In genomic region chr11:69882270-69882608, GRCh38 we compare ENCODE assay signal across 26 cellular contexts.
"Had no signal": no experiment of that assay in that cellular context is flagged by ENCODE, and none has a peak within 500 bp of the region (broad histone marks: within the 10 kb centered on the region; RNA-seq: fewer than 3 reads in every experiment).

No MANE protein-coding gene starts in this region.

- H3K4me3 Mint-ChIP-seq: activated CD4-positive, alpha-beta memory T cell treated with anti-CD3 and anti-CD28 coated beads, Interleukin-2, amount 10 ng/mL, durations not matched to agents 7 days and 5 days; activated CD4-positive, alpha-beta T cell treated with anti-CD3 and anti-CD28 coated beads for 36 hours; activated naive CD4-positive, alpha-beta T cell treated with anti-CD3 and anti-CD28 coated beads for 36 hours; activated naive CD8-positive, alpha-beta T cell; activated T-helper 17 cell treated with anti-CD3 and anti-CD28 coated beads, Interleukin-2, amount 50 U/mL, for 72 hours; T-cell had no signal

- H3K4me1 Mint-ChIP-seq: activated CD4-positive, alpha-beta memory T cell treated with anti-CD3 and anti-CD28 coated beads, Interleukin-2, amount 10 ng/mL, durations not matched to agents 7 days and 5 days; activated CD4-positive, alpha-beta T cell treated with anti-CD3 and anti-CD28 coated beads for 36 hours; activated T-helper 17 cell treated with anti-CD3 and anti-CD28 coated beads, Interleukin-2, amount 50 U/mL, for 72 hours; T-cell had no signal

- H3K27ac ChIP-seq: brain microvascular endothelial cell, cardiac muscle cell, SK-N-MC had no signal

- H3K4me3 ChIP-seq: cardiac muscle cell, SK-N-MC had no signal

- H3K36me3 Mint-ChIP-seq: activated naive CD8-positive, alpha-beta T cell; T-cell had no signal

- FAIRE-seq: TTC549 had no signal

- H3K27me3 Mint-ChIP-seq: activated CD4-positive, alpha-beta memory T cell treated with anti-CD3 and anti-CD28 coated beads, Interleukin-2, amount 10 ng/mL, durations not matched to agents 7 days and 5 days; activated naive CD8-positive, alpha-beta T cell had no signal

- H3K9me3 Mint-ChIP-seq: activated CD4-positive, alpha-beta memory T cell treated with anti-CD3 and anti-CD28 coated beads, Interleukin-2, amount 10 ng/mL, durations not matched to agents 7 days and 5 days; activated naive CD4-positive, alpha-beta T cell treated with anti-CD3 and anti-CD28 coated beads for 36 hours; activated T-helper 17 cell treated with anti-CD3 and anti-CD28 coated beads, Interleukin-2, amount 50 U/mL, for 72 hours; T-cell had no signal

- H3K27me3 ChIP-seq: brain microvascular endothelial cell, cardiac muscle cell had no signal

- H3K36me3 ChIP-seq: brain microvascular endothelial cell, cardiac muscle cell had no signal

- ATAC-seq: activated CD4-positive, alpha-beta T cell treated with anti-CD3 and anti-CD28 coated beads for 36 hours; activated T-helper 17 cell treated with anti-CD3 and anti-CD28 coated beads, Interleukin-2, amount 50 U/mL, for 72 hours had no signal

- H3K27ac Mint-ChIP-seq: activated CD4-positive, alpha-beta memory T cell treated with anti-CD3 and anti-CD28 coated beads, Interleukin-2, amount 10 ng/mL, durations not matched to agents 7 days and 5 days; activated CD4-positive, alpha-beta T cell treated with anti-CD3 and anti-CD28 coated beads for 36 hours; activated naive CD4-positive, alpha-beta T cell treated with anti-CD3 and anti-CD28 coated beads for 36 hours; activated naive CD8-positive, alpha-beta T cell; activated T-helper 17 cell treated with anti-CD3 and anti-CD28 coated beads, Interleukin-2, amount 50 U/mL, for 72 hours; T-cell had no signal

- DNase-seq: activated CD4-positive, alpha-beta memory T cell treated with anti-CD3 and anti-CD28 coated beads, Interleukin-2, amount 10 ng/mL, durations not matched to agents 7 days and 5 days; activated CD4-positive, alpha-beta T cell treated with anti-CD3 and anti-CD28 coated beads for 36 hours; activated CD4-positive, alpha-beta T cell treated with anti-CD3 and anti-CD28 coated beads, Interleukin-2, amount 50 U/mL, for 1 hour; activated CD4-positive, CD25-positive, alpha-beta regulatory T cell; activated gamma-delta T cell; activated naive CD4-positive, alpha-beta T cell treated with anti-CD3 and anti-CD28 coated beads for 36 hours; activated T-cell treated with anti-CD3 and anti-CD28 coated beads for 4 hours; activated T-cell treated with anti-CD3 and anti-CD28 coated beads, Interleukin-2, amount 50 U/mL, for 48 hours; brain microvascular endothelial cell; KG1; NCI-H1092; NCI-H1417 treated with DMSO at 0.1 percent for 48 hours; NCI-H1694; NCI-H2029; NCI-H2107; NCI-H345; NCI-H510A; NCI-H526 treated with DMSO at 0.1 percent for 48 hours; T-cell; T-helper 2 cell; T1000 had no signal
